Comparison of ENCODE assay signal across 17 cellular contexts in genomic region chr10:3622427-3622826, GRCh38.
DNase-seq lines count a peak whose midpoint lies in the region; ATAC-seq and TF ChIP-seq lines count a peak whose summit lies in the region.
"Had no signal": no experiment of that assay in that cellular context is flagged by ENCODE, and none has a peak within 500 bp of the region (broad histone marks: within the 10 kb centered on the region; RNA-seq: fewer than 3 reads in every experiment).

No MANE protein-coding gene starts in this region.

- H3K27me3 ChIP-seq in PC-9 (ENCODE audit: insufficient read depth, low read depth) = no peaks in the 10 kb centered on the region
- no peaks in the 10 kb centered on the region for H3K27me3 ChIP-seq in right lobe of liver
- H3K27me3 ChIP-seq: hepatocyte had no signal

- no peak for TF ChIP-seq POLR2A in right lobe of liver (IDR thresholded peaks at IDR 0.05)

- POLR2A ChIA-PET in PC-9 (lab: Charles Lee; ENCODE audit: unreplicated experiment) = interaction anchor here (0.6 kb wide), 1 partner anchor 155 kb away, joined by 4 read pairs; no protein-coding TSS in a partner anchor

- H3K36me3 ChIP-seq in PC-9 (ENCODE audit: low read depth) (peaks cover 7% of the 10 kb centered on the region; the same call in 1 of the 2 replicates), right lobe of liver (no peaks in the 10 kb centered on the region)

- peak; percentile 10 for DNase-seq in NOMO-1 treated with DMSO at 0.1 percent for 48 hours (lab: John Stamatoyannopoulos, UW; ENCODE audit: unreplicated experiment)
- DNase-seq in NOMO-1 treated with dmso at 0.1 percent for 144 hours (lab: John Stamatoyannopoulos, UW; ENCODE audit: unreplicated experiment) = no peak
- DNase-seq in GM10266 (ENCODE audit: extremely low spot score) = no peak
- DNase-seq in PC-9 = no peak
- no peak for DNase-seq in right lobe of liver
- DNase-seq in KBM-7 = no peak
- DNase-seq: activated CD4-positive, alpha-beta T cell treated with anti-CD3 and anti-CD28 coated beads, Interleukin-2, amount 50 U/mL, for 4 hours; amniotic stem cell; left colon; naive thymus-derived CD8-positive, alpha-beta T cell; NCI-H1105 treated with DMSO at 0.1 percent for 48 hours; retina; substantia nigra had no signal

- H3K4me1 ChIP-seq in PC-9 (replicated peaks; ENCODE audit: insufficient read depth) = peaks cover 48% of the 10 kb centered on the region
- H3K4me1 ChIP-seq in right lobe of liver = no peaks in the 10 kb centered on the region

- H3K79me2 ChIP-seq in PC-9 (ENCODE audit: low read depth) = no peaks in the 10 kb centered on the region
- H3K79me2 ChIP-seq: hepatocyte had no signal

- ATAC-seq in right lobe of liver = peak; percentile 17 to 72 (median 57)
- no peak for ATAC-seq in HG02678 (IDR thresholded peaks at IDR 0.05; ENCODE audit: unreplicated experiment)
- no peak for ATAC-seq in GM21515 (IDR thresholded peaks at IDR 0.05; ENCODE audit: unreplicated experiment)
- ATAC-seq: left colon; naive thymus-derived CD8-positive, alpha-beta T cell had no signal

- WGBS in right lobe of liver (ENCODE audit: insufficient coverage, low coverage, low lambda C conversion rate, missing lambda C conversion rate) = 20% methylated on average over 1 of the region's 2 CpGs

- CTCF ChIA-PET in PC-9 (lab: Charles Lee) = no interaction called here

- H3K4me3 ChIP-seq in PC-9 (no peak overlapping the region), right lobe of liver (no peak overlapping the region)
- H3K4me3 ChIP-seq: coronary artery, hepatocyte had no signal

- H2AFZ ChIP-seq in PC-9 = no peak overlapping the region
- H2AFZ ChIP-seq: hepatocyte had no signal

- H3F3A ChIP-seq in PC-9 (ENCODE audit: insufficient read depth, low read depth) = peaks cover 44% of the 10 kb centered on the region

- BruUV-seq in PC-9 (replicated peaks; lab: Mats Ljungman, UMichigan) = no TSS peak

- peak overlapping the region; percentile 100 for H3K27ac ChIP-seq in PC-9
- no peak overlapping the region for H3K27ac ChIP-seq in right lobe of liver
- H3K27ac ChIP-seq: hepatocyte had no signal

- no peaks in the 10 kb centered on the region for H3K9me2 ChIP-seq in PC-9 (ENCODE audit: insufficient read depth)

- no peaks in the 10 kb centered on the region for H4K20me1 ChIP-seq in PC-9 (ENCODE audit: insufficient read depth)

- TF ChIP-seq CTCF in GM10266 (IDR thresholded peaks at IDR 0.05; ENCODE audit: control insufficient read depth, insufficient read depth, low read depth, missing control alignments) = peak; percentile 14
- no peak for TF ChIP-seq CTCF in PC-9 (conservative IDR thresholded peaks at IDR 0.05)
- peak; percentile 11 to 23 (median 15) for TF ChIP-seq CTCF in right lobe of liver (IDR thresholded peaks at IDR 0.05)

- in situ Hi-C loops in KBM-7 (cut with MboI; ENCODE audit: low pct_unique_long_range_greater_than_20kb, low sequenced_read_pairs) = no loop called here

- intact Hi-C loops in PC-9 (cut with micrococcal nuclease; ENCODE audit: unreplicated experiment) = loop anchor here (5.0 kb wide), 3 partner anchors 45 to 1145 kb away; no protein-coding TSS in a partner anchor
- intact Hi-C loops in right lobe of liver (cut with DNase I) = no loop called here

- H3K4me2 ChIP-seq in PC-9 = peak overlapping the region; percentile 85
- H3K4me2 ChIP-seq: hepatocyte had no signal

- H3K9me3 ChIP-seq in PC-9 (ENCODE audit: insufficient read depth, low read depth) = no peaks in the 10 kb centered on the region; the same call in 1 of the 2 replicates
- no peaks in the 10 kb centered on the region for H3K9me3 ChIP-seq in right lobe of liver

Comparison
In these comparisons a context has a peak if more than half of its experiments do, and no peak if none do; other contexts are left out.
1. ATAC-seq: peak in right lobe of liver (4 of 4); none in HG02678 (single experiment) and GM21515 (single experiment).